Comparison of ENCODE assay signal across 8 cellular contexts in genomic region chr14:49971156-49972141, GRCh38.
DNase-seq lines count a peak whose midpoint lies in the region; ATAC-seq and TF ChIP-seq lines count a peak whose summit lies in the region.

No MANE protein-coding gene starts in this region.

- H3K36me3 ChIP-seq in OCI-LY1 (ENCODE audit: insufficient read depth, low read length) = no peaks in the 10 kb centered on the region
- no peaks in the 10 kb centered on the region for H3K36me3 ChIP-seq in left lung
- no peaks in the 10 kb centered on the region for H3K36me3 ChIP-seq in suprapubic skin

- CTCF ChIA-PET in activated naive CD4-positive, alpha-beta T cell treated with anti-CD3 and anti-CD28 coated beads, Interleukin-2, amount 10 ng/mL, durations not matched to agents 7 days and 5 days (lab: Charles Lee) = interaction anchor here (0.6 to 4.5 kb wide), 19 partner anchors 12 to 226 kb away, joined by 3 to 44 read pairs (median 4); partner anchors contain the start of gene ARF6

- intact Hi-C loops in left lung (cut with DNase I) = no loop called here

- no peaks in the 10 kb centered on the region for H3K9me3 Mint-ChIP-seq in activated naive CD4-positive, alpha-beta T cell treated with anti-CD3 and anti-CD28 coated beads, Interleukin-2, amount 10 ng/mL, durations not matched to agents 7 days and 5 days

- peaks cover 80% of the 10 kb centered on the region for H3K4me1 Mint-ChIP-seq in activated naive CD4-positive, alpha-beta T cell treated with anti-CD3 and anti-CD28 coated beads, Interleukin-2, amount 10 ng/mL, durations not matched to agents 7 days and 5 days

- peaks cover 67% of the 10 kb centered on the region for H3K4me1 ChIP-seq in OCI-LY1 (ENCODE audit: insufficient read depth, low read length, severe bottlenecking)
- peaks cover 33 to 53% of the 10 kb centered on the region in 2 donors for H3K4me1 ChIP-seq in left lung
- H3K4me1 ChIP-seq in suprapubic skin = peaks cover 62% of the 10 kb centered on the region

- H3K27ac ChIP-seq in OCI-LY1 (ENCODE audit: low read depth, low read length, poor library complexity, severe bottlenecking) (peak overlapping the region; percentile 100), left lung (peak overlapping the region; percentile 83 to 85), suprapubic skin (peak overlapping the region; percentile 93)

- peak overlapping the region; percentile 100 for H3K27ac Mint-ChIP-seq in activated naive CD4-positive, alpha-beta T cell treated with anti-CD3 and anti-CD28 coated beads, Interleukin-2, amount 10 ng/mL, durations not matched to agents 7 days and 5 days

- peaks cover 3% of the 10 kb centered on the region for H3K36me3 Mint-ChIP-seq in activated naive CD4-positive, alpha-beta T cell treated with anti-CD3 and anti-CD28 coated beads, Interleukin-2, amount 10 ng/mL, durations not matched to agents 7 days and 5 days

- no peak for TF ChIP-seq POLR2A in suprapubic skin (IDR thresholded peaks at IDR 0.05)

- H3K27me3 Mint-ChIP-seq in activated naive CD4-positive, alpha-beta T cell treated with anti-CD3 and anti-CD28 coated beads, Interleukin-2, amount 10 ng/mL, durations not matched to agents 7 days and 5 days = no peaks in the 10 kb centered on the region

- WGBS in suprapubic skin = 25% methylated on average over 9 of the region's 9 CpGs

- no peaks in the 10 kb centered on the region for H3K9me2 ChIP-seq in OCI-LY1 (ENCODE audit: low read depth, low read length)

- H3K79me2 ChIP-seq in OCI-LY1 (ENCODE audit: insufficient read depth, low read length) = no peaks in the 10 kb centered on the region

- peak overlapping the region; percentile 48 for H3K4me3 ChIP-seq in OCI-LY1 (ENCODE audit: low read depth, low read length, poor library complexity, severe bottlenecking)
- H3K4me3 ChIP-seq in left lung = no peak overlapping the region
- H3K4me3 ChIP-seq in suprapubic skin = no peak overlapping the region

- peak overlapping the region; percentile 77 for H3K4me3 Mint-ChIP-seq in activated naive CD4-positive, alpha-beta T cell treated with anti-CD3 and anti-CD28 coated beads, Interleukin-2, amount 10 ng/mL, durations not matched to agents 7 days and 5 days

- H2AFZ ChIP-seq in OCI-LY1 (ENCODE audit: low read length) = no peak overlapping the region

- TF ChIP-seq CTCF in OCI-LY1 (IDR thresholded peaks at IDR 0.05; ENCODE audit: low read length) (no peak), left lung (IDR thresholded peaks at IDR 0.05) (no peak), suprapubic skin (IDR thresholded peaks at IDR 0.05) (no peak)

- peak overlapping the region; percentile 82 for H3K4me2 ChIP-seq in OCI-LY1 (ENCODE audit: low read length)

- H3K9ac ChIP-seq in OCI-LY1 (ENCODE audit: low read length) = peak overlapping the region; percentile 75

- ATAC-seq in HG02970 (IDR thresholded peaks at IDR 0.05; ENCODE audit: low FRiP score, unreplicated experiment) (peak; percentile 80), left lung (peak; percentile 21)

- no peaks in the 10 kb centered on the region for H4K20me1 ChIP-seq in OCI-LY1 (ENCODE audit: insufficient read depth, low read length)

- H3F3A ChIP-seq in OCI-LY1 (ENCODE audit: insufficient read depth, low read length) = peaks cover 16% of the 10 kb centered on the region

- TF ChIP-seq EP300 in suprapubic skin (IDR thresholded peaks at IDR 0.05) = no peak

- H3K9me3 ChIP-seq in OCI-LY1 (ENCODE audit: low read length) (no peaks in the 10 kb centered on the region), left lung (no peaks in the 10 kb centered on the region), suprapubic skin (no peaks in the 10 kb centered on the region)

- peak; percentile 62 for DNase-seq in stimulated activated CD4-positive, alpha-beta T cell treated with anti-CD3 and anti-CD28 coated beads, Interleukin-15, amount 100 ng/mL, for 24 hours
- DNase-seq in stimulated activated CD4-positive, alpha-beta T cell treated with anti-CD3 and anti-CD28 coated beads, Interleukin-12 subunit alpha, Interleukin-12 subunit beta, amount 100 ng/mL, for 4 hours = no peak
- DNase-seq in activated naive CD4-positive, alpha-beta T cell treated with anti-CD3 and anti-CD28 coated beads, Interleukin-2, amount 10 ng/mL, durations not matched to agents 7 days and 5 days = peak; percentile 75
- DNase-seq in left lung = no peak
- DNase-seq in suprapubic skin (ENCODE audit: low spot score in 2 of 2) = no peak
- DNase-seq in H4 (ENCODE audit: low spot score) = no peak

- H3K27me3 ChIP-seq in OCI-LY1 (ENCODE audit: insufficient read depth, low read length) (no peaks in the 10 kb centered on the region), left lung (no peaks in the 10 kb centered on the region), suprapubic skin (no peaks in the 10 kb centered on the region)

Comparison
In these comparisons a context has a peak if more than half of its experiments do, and no peak if none do; other contexts are left out.
1. DNase-seq: peak in stimulated activated CD4-positive, alpha-beta T cell treated with anti-CD3 and anti-CD28 coated beads, Interleukin-15, amount 100 ng/mL, for 24 hours (single experiment) and activated naive CD4-positive, alpha-beta T cell treated with anti-CD3 and anti-CD28 coated beads, Interleukin-2, amount 10 ng/mL, durations not matched to agents 7 days and 5 days (single experiment); none in stimulated activated CD4-positive, alpha-beta T cell treated with anti-CD3 and anti-CD28 coated beads, Interleukin-12 subunit alpha, Interleukin-12 subunit beta, amount 100 ng/mL, for 4 hours (single experiment), left lung (0 of 2), suprapubic skin (0 of 2) and H4 (single experiment).
2. Peak in every context shown above with its lines, with median percentiles within 50 percentile points of each other: H3K27ac ChIP-seq.